Comparison of ENCODE assay signal across 8 cellular contexts in genomic region chr6:106444777-106445507, GRCh38.
DNase-seq lines count a peak whose midpoint lies in the region; ATAC-seq and TF ChIP-seq lines count a peak whose summit lies in the region.

No MANE protein-coding gene starts in this region.

- H3K79me2 ChIP-seq in HCT116 (ENCODE audit: insufficient read depth, low read length) = no peaks in the 10 kb centered on the region
- no peaks in the 10 kb centered on the region for H3K79me2 ChIP-seq in fibroblast of lung (ENCODE audit: control insufficient read depth, insufficient read depth, low read length)

- H3K4me3 Mint-ChIP-seq in T-helper 2 cell treated with Interferon-gamma antibody and Interleukin-4, amounts not matched to agents 5 μg/mL and 100 μg/mL, for 36 hours = no peak overlapping the region
- no peak overlapping the region for H3K4me3 Mint-ChIP-seq in nephron progenitor cell

- BruUV-seq in HCT116 (replicated peaks; lab: Mats Ljungman, UMichigan) = no TSS peak

- ATAC-seq in HCT116 = peak; percentile 87
- ATAC-seq in GM18511 (IDR thresholded peaks at IDR 0.05; ENCODE audit: unreplicated experiment) = no peak

- peak; percentile 22 for DNase-seq in stimulated activated CD4-positive, alpha-beta T cell treated with anti-CD3 and anti-CD28 coated beads, Interleukin-2, amount 100 ng/mL, for 4 hours (ENCODE audit: low read depth)
- no peak for DNase-seq in stimulated activated CD4-positive, alpha-beta T cell treated with anti-CD3 and anti-CD28 coated beads, Interleukin-4, amount 100 ng/mL, for 4 hours
- peak; percentile 45 for DNase-seq in HCT116 (ENCODE audit: low read depth, low spot score)
- DNase-seq in NCI-H146 treated with DMSO at 0.1 percent for 48 hours (lab: John Stamatoyannopoulos, UW; ENCODE audit: unreplicated experiment) = peak; percentile 60
- DNase-seq in T-helper 2 cell treated with Interferon-gamma antibody and Interleukin-4, amounts not matched to agents 5 μg/mL and 100 μg/mL, for 36 hours (ENCODE audit: low spot score) = peak; percentile 10
- peak; percentile 61 to 74 for DNase-seq in fibroblast of lung (ENCODE audit: low read depth in 2 of 2)
- peak; percentile 16 for DNase-seq in nephron progenitor cell

- H3K27ac ChIP-seq in HCT116 (ENCODE audit: low read depth, low read length) (no peak overlapping the region), fibroblast of lung (ENCODE audit: insufficient read depth, low read length) (no peak overlapping the region)

- no peaks in the 10 kb centered on the region for H3K9me2 ChIP-seq in HCT116 (ENCODE audit: insufficient read depth)

- H3K27me3 ChIP-seq in HCT116 (ENCODE audit: insufficient read depth, low read length) (no peaks in the 10 kb centered on the region), fibroblast of lung (ENCODE audit: control insufficient read depth, insufficient read depth, low read length) (peaks cover 10% of the 10 kb centered on the region)

- H3K9me3 ChIP-seq in HCT116 (ENCODE audit: control insufficient read depth in 1 of 2, insufficient read depth in 1 of 2, low read depth in 1 of 2, low read length in 2 of 2) (no peaks in the 10 kb centered on the region), fibroblast of lung (ENCODE audit: control insufficient read depth, insufficient read depth, low read depth, low read length) (no peaks in the 10 kb centered on the region)

- peak; percentile 75 for TF ChIP-seq RAD21 in HCT116 (IDR thresholded peaks at IDR 0.05; ENCODE audit: low read depth)

- POLR2A ChIA-PET in HCT116 (lab: Charles Lee) = no interaction called here

- CTCF ChIA-PET in HCT116 (lab: Charles Lee) = interaction anchor here (0.7 to 1.3 kb wide), 9 partner anchors 84 to 535 kb away, joined by 3 to 15 read pairs (median 4); partner anchors contain the start of gene CRYBG1

- H3K4me1 ChIP-seq in HCT116 (ENCODE audit: control insufficient read depth in 1 of 2, insufficient read depth in 2 of 2, low read length in 2 of 2) (no peaks in the 10 kb centered on the region), fibroblast of lung (ENCODE audit: control insufficient read depth, extremely low read depth, insufficient read depth, low read length) (no peaks in the 10 kb centered on the region)

- peaks cover 27% of the 10 kb centered on the region for H3K27me3 Mint-ChIP-seq in T-helper 2 cell treated with Interferon-gamma antibody and Interleukin-4, amounts not matched to agents 5 μg/mL and 100 μg/mL, for 36 hours (ENCODE audit: low read depth)
- H3K27me3 Mint-ChIP-seq in nephron progenitor cell (ENCODE audit: low read depth, poor library complexity) = peaks cover 39% of the 10 kb centered on the region

- H3K4me2 ChIP-seq in HCT116 (ENCODE audit: low read length) (no peak overlapping the region), fibroblast of lung (ENCODE audit: extremely low read depth, insufficient read depth, low read length) (no peak overlapping the region)

- H3K9ac ChIP-seq in HCT116 (ENCODE audit: low read length) = no peak overlapping the region
- no peak overlapping the region for H3K9ac ChIP-seq in fibroblast of lung (ENCODE audit: insufficient read depth, low read length)

- no peaks in the 10 kb centered on the region for H3K9me3 Mint-ChIP-seq in T-helper 2 cell treated with Interferon-gamma antibody and Interleukin-4, amounts not matched to agents 5 μg/mL and 100 μg/mL, for 36 hours
- H3K9me3 Mint-ChIP-seq in nephron progenitor cell = no peaks in the 10 kb centered on the region

- H3K36me3 ChIP-seq in HCT116 (ENCODE audit: control insufficient read depth in 1 of 2, insufficient read depth in 2 of 2, low read length in 2 of 2) = no peaks in the 10 kb centered on the region
- no peaks in the 10 kb centered on the region for H3K36me3 ChIP-seq in fibroblast of lung (ENCODE audit: control insufficient read depth, insufficient read depth, low read length)

- RAD21 ChIA-PET in HCT116 (lab: Charles Lee; ENCODE audit: low non-redundant PET in 1 of 2, low total read pairs in 2 of 2, uncharacterized antibody in 2 of 2, unreplicated experiment in 2 of 2) = interaction anchor here in 1 of 2 experiments (1.2 kb wide), 1 partner anchor 121 kb away, joined by 8 read pairs; no protein-coding TSS in a partner anchor

- no peak overlapping the region for H3K27ac Mint-ChIP-seq in T-helper 2 cell treated with Interferon-gamma antibody and Interleukin-4, amounts not matched to agents 5 μg/mL and 100 μg/mL, for 36 hours
- no peak overlapping the region for H3K27ac Mint-ChIP-seq in nephron progenitor cell

- TF ChIP-seq CTCF in HCT116 (IDR thresholded peaks at IDR 0.05 in 2 of 3, conservative IDR thresholded peaks at IDR 0.05 in 1 of 3; ENCODE audit: borderline replicate concordance in 1 of 3, insufficient read depth in 1 of 3, low read depth in 2 of 3, low read length in 2 of 3) (peak; percentile 66 to 76 (median 74)), fibroblast of lung (conservative IDR thresholded peaks at IDR 0.05 in 1 of 2, IDR thresholded peaks at IDR 0.05 in 1 of 2; ENCODE audit: low read depth in 1 of 2, low read length in 2 of 2) (peak; percentile 73), nephron progenitor cell (IDR thresholded peaks at IDR 0.05) (peak; percentile 79)

- H4K20me1 ChIP-seq in HCT116 (ENCODE audit: insufficient read depth) = 0 out of 2 replicates have a peak, but pooled peaks cover 3% of the 10 kb centered on the region
- no peaks in the 10 kb centered on the region for H4K20me1 ChIP-seq in fibroblast of lung (ENCODE audit: control insufficient read depth, extremely low read depth, insufficient read depth, low read length)

- H3K4me3 ChIP-seq in HCT116 (replicated peaks in 1 of 2; ENCODE audit: low read depth in 1 of 2, low read length in 2 of 2) (no peak overlapping the region), fibroblast of lung (replicated peaks in 1 of 4; ENCODE audit: control extremely low read depth in 1 of 4, insufficient read depth in 1 of 4, low read depth in 3 of 4, low read length in 4 of 4) (no peak overlapping the region)

- peaks cover 17% of the 10 kb centered on the region for H3K4me1 Mint-ChIP-seq in T-helper 2 cell treated with Interferon-gamma antibody and Interleukin-4, amounts not matched to agents 5 μg/mL and 100 μg/mL, for 36 hours (ENCODE audit: low read depth)
- no peaks in the 10 kb centered on the region for H3K4me1 Mint-ChIP-seq in nephron progenitor cell

- TF ChIP-seq POLR2A in HCT116 (IDR thresholded peaks at IDR 0.05; ENCODE audit: borderline replicate concordance, extremely low read depth, insufficient read depth, insufficient read length) = no peak

- no peaks in the 10 kb centered on the region for H3K36me3 Mint-ChIP-seq in T-helper 2 cell treated with Interferon-gamma antibody and Interleukin-4, amounts not matched to agents 5 μg/mL and 100 μg/mL, for 36 hours (ENCODE audit: low read depth)
- H3K36me3 Mint-ChIP-seq in nephron progenitor cell (ENCODE audit: low read depth) = no peaks in the 10 kb centered on the region

- no peak overlapping the region for H2AFZ ChIP-seq in HCT116 (ENCODE audit: low read depth, low read length, poor library complexity, severe bottlenecking)
- no peak overlapping the region for H2AFZ ChIP-seq in fibroblast of lung (ENCODE audit: low read length)

- intact Hi-C loops in HCT116 (cut with micrococcal nuclease) = loop anchor here (1.0 to 10.0 kb wide), 7 partner anchors 106 to 1010 kb away; no protein-coding TSS in a partner anchor

TF ChIP-seq in HCT116, 20 proteins besides CTCF, POLR2A, EP300 and RAD21:
- no peak for TF ChIP-seq REST (IDR thresholded peaks at IDR 0.05; ENCODE audit: low read depth)
- no peak for TF ChIP-seq TCF7L2 (IDR thresholded peaks at IDR 0.05; ENCODE audit: borderline replicate concordance, extremely low read depth, insufficient read depth, insufficient read length)
- TF ChIP-seq SRF (IDR thresholded peaks at IDR 0.05; ENCODE audit: low read depth) = no peak
- TF ChIP-seq POLR2AphosphoS5 (IDR thresholded peaks at IDR 0.05; ENCODE audit: low read depth, low read length) = no peak
- TF ChIP-seq ZNF274 (IDR thresholded peaks at IDR 0.05; ENCODE audit: low read depth, low read length) = no peak
- no peak for TF ChIP-seq ZFX (IDR thresholded peaks at IDR 0.05)
- TF ChIP-seq EGR1 (IDR thresholded peaks at IDR 0.05; ENCODE audit: low read depth) = no peak
- TF ChIP-seq EZH2phosphoT487 (IDR thresholded peaks at IDR 0.05; ENCODE audit: borderline replicate concordance) = no peak

Comparison
In these comparisons a context has a peak if more than half of its experiments do, and no peak if none do; other contexts are left out.
1. DNase-seq: peak in stimulated activated CD4-positive, alpha-beta T cell treated with anti-CD3 and anti-CD28 coated beads, Interleukin-2, amount 100 ng/mL, for 4 hours (single experiment), HCT116 (single experiment), NCI-H146 treated with DMSO at 0.1 percent for 48 hours (single experiment), T-helper 2 cell treated with Interferon-gamma antibody and Interleukin-4, amounts not matched to agents 5 μg/mL and 100 μg/mL, for 36 hours (single experiment), fibroblast of lung (2 of 2) and nephron progenitor cell (single experiment); none in stimulated activated CD4-positive, alpha-beta T cell treated with anti-CD3 and anti-CD28 coated beads, Interleukin-4, amount 100 ng/mL, for 4 hours (0 of 2).
2. Peak in every context shown above with its lines, with median percentiles within 50 percentile points of each other: CTCF ChIP-seq.